1 cellular context compared by ENCODE assay signal in genomic region chr6:43181942-43182860, GRCh38.
TF ChIP-seq lines count a peak whose summit lies in the region.

TSS of gene CUL9 (plus strand) at chr6:43182196. CDS start at chr6:43184311, 2,115 bp downstream.

TF ChIP-seq in K562, 482 proteins besides CTCF, POLR2A, EP300 and RAD21 (continued from another document and continues in another):
- no peak for TF ChIP-seq THRA (IDR thresholded peaks at IDR 0.05)
- no peak for TF ChIP-seq XRCC5 (IDR thresholded peaks at IDR 0.05; ENCODE audit: low read depth, low read length)
- TF ChIP-seq SMARCA4 (IDR thresholded peaks at IDR 0.05), result peak; percentile 56; the same call in 1 of the 2 replicates
- TF ChIP-seq ATF7 (IDR thresholded peaks at IDR 0.05), result peak; percentile 94
- no peak for TF ChIP-seq ZNF175 (CRISPR knock-in tag; IDR thresholded peaks at IDR 0.05; ENCODE audit: low read depth)
- TF ChIP-seq PCBP1 (IDR thresholded peaks at IDR 0.05; ENCODE audit: low read depth, low read length, poor library complexity, severe bottlenecking), result peak; percentile 97
- no peak for TF ChIP-seq TBP (optimal IDR thresholded peaks at IDR 0.05; ENCODE audit: low read depth, low read length)
- TF ChIP-seq IFI16 (CRISPR knock-in tag; IDR thresholded peaks at IDR 0.05), result no peak
- no peak for TF ChIP-seq ZNF318 (IDR thresholded peaks at IDR 0.05; ENCODE audit: borderline replicate concordance in 1 of 2, low read depth in 1 of 2)
- no peak for TF ChIP-seq TCFL5 (CRISPR knock-in tag; conservative IDR thresholded peaks at IDR 0.05)
- no peak for TF ChIP-seq RBM14 (IDR thresholded peaks at IDR 0.05; ENCODE audit: borderline replicate concordance, insufficient read depth, low read depth, low read length)
- peak; percentile 88 for TF ChIP-seq L3MBTL2 (IDR thresholded peaks at IDR 0.05)
- TF ChIP-seq JUNB (CRISPR knock-in tag; conservative IDR thresholded peaks at IDR 0.05), result no peak
- peak; percentile 35; the same call in 1 of the 2 replicates for TF ChIP-seq SIN3B (IDR thresholded peaks at IDR 0.05; ENCODE audit: low read depth)
- TF ChIP-seq RBM17 (IDR thresholded peaks at IDR 0.05; ENCODE audit: borderline replicate concordance, low read depth, low read length), result no peak
- no peak for TF ChIP-seq NR4A1 (CRISPR knock-in tag; IDR thresholded peaks at IDR 0.05)
- TF ChIP-seq NR4A1 (tag; IDR thresholded peaks at IDR 0.05), result no peak
- 0 out of 2 replicates have a peak, but pooled peaks have one; percentile 25 for TF ChIP-seq ZNF740 (CRISPR knock-in tag; IDR thresholded peaks at IDR 0.05)
- peak in 1 of 2 experiments; percentile 79; a peak in 2 of 4 replicates for TF ChIP-seq ZNF740 (tag; IDR thresholded peaks at IDR 0.05)
- peak; percentile 84; the same call in 1 of the 2 replicates for TF ChIP-seq E2F1 (CRISPR knock-in tag; IDR thresholded peaks at IDR 0.05)
- TF ChIP-seq CBX8 (IDR thresholded peaks at IDR 0.05; ENCODE audit: borderline replicate concordance, extremely low read depth, low read depth, low read length, poor library complexity, severe bottlenecking), result no peak
- TF ChIP-seq MCM5 (IDR thresholded peaks at IDR 0.05; ENCODE audit: low read depth), result no peak
- peak; percentile 82 for TF ChIP-seq ZFX (CRISPR knock-in tag; IDR thresholded peaks at IDR 0.05)
- no peak for TF ChIP-seq CREB5 (CRISPR knock-in tag; IDR thresholded peaks at IDR 0.05)
- TF ChIP-seq TRIM25 (IDR thresholded peaks at IDR 0.05; ENCODE audit: borderline replicate concordance), result peak; percentile 30; the same call in 1 of the 2 replicates
- TF ChIP-seq PYGO2 (tag; IDR thresholded peaks at IDR 0.05), result no peak
- TF ChIP-seq ERF (CRISPR knock-in tag; IDR thresholded peaks at IDR 0.05), result peak; percentile 91
- TF ChIP-seq ZNF121 (CRISPR knock-in tag; conservative IDR thresholded peaks at IDR 0.05), result peak; percentile 37; the same call in 1 of the 2 replicates
- TF ChIP-seq ZNF184 (CRISPR knock-in tag; IDR thresholded peaks at IDR 0.05), result no peak
- peak; percentile 58 for TF ChIP-seq NEUROD1 (IDR thresholded peaks at IDR 0.05; ENCODE audit: borderline replicate concordance, low read depth, low read length, partially characterized antibody)
- TF ChIP-seq ZNF253 (CRISPR knock-in tag; conservative IDR thresholded peaks at IDR 0.05), result no peak
- peak; percentile 57 for TF ChIP-seq CHD2 (IDR thresholded peaks at IDR 0.05; ENCODE audit: low read depth, low read length)
- peak; percentile 13; the same call in 1 of the 2 replicates for TF ChIP-seq ZNF12 (CRISPR knock-in tag; IDR thresholded peaks at IDR 0.05)
- peak; percentile 46 for TF ChIP-seq TAF9B (IDR thresholded peaks at IDR 0.05; ENCODE audit: partially characterized antibody)
- peak; percentile 68 for TF ChIP-seq HNRNPLL (IDR thresholded peaks at IDR 0.05; ENCODE audit: low read depth, low read length, poor library complexity, severe bottlenecking)
- no peak for TF ChIP-seq ZFP30 (CRISPR knock-in tag; IDR thresholded peaks at IDR 0.05; ENCODE audit: borderline replicate concordance)
- TF ChIP-seq GTF2B (IDR thresholded peaks at IDR 0.05; ENCODE audit: extremely low read depth, insufficient read length), result no peak
- peak; percentile 86; the same call in 1 of the 2 replicates for TF ChIP-seq ZBTB1 (CRISPR knock-in tag; IDR thresholded peaks at IDR 0.05; ENCODE audit: borderline replicate concordance, low read depth)
- no peak for TF ChIP-seq HMBOX1 (IDR thresholded peaks at IDR 0.05)
- TF ChIP-seq PCBP2 (IDR thresholded peaks at IDR 0.05; ENCODE audit: low read depth, low read length, poor library complexity, severe bottlenecking), result no peak
- no peak for TF ChIP-seq TCF15 (CRISPR knock-in tag; IDR thresholded peaks at IDR 0.05)
- no peak for TF ChIP-seq ZNF696 (CRISPR knock-in tag; conservative IDR thresholded peaks at IDR 0.05)
- TF ChIP-seq KHSRP (IDR thresholded peaks at IDR 0.05), result no peak
- no peak for TF ChIP-seq ILF3 (IDR thresholded peaks at IDR 0.05; ENCODE audit: borderline replicate concordance)
- no peak; the same call in none of the 2 replicates for TF ChIP-seq DPF2 (IDR thresholded peaks at IDR 0.05)
- TF ChIP-seq ZNF561 (CRISPR knock-in tag; conservative IDR thresholded peaks at IDR 0.05), result no peak
